8 cellular contexts compared by ENCODE assay signal in the genomic region with DNA sequence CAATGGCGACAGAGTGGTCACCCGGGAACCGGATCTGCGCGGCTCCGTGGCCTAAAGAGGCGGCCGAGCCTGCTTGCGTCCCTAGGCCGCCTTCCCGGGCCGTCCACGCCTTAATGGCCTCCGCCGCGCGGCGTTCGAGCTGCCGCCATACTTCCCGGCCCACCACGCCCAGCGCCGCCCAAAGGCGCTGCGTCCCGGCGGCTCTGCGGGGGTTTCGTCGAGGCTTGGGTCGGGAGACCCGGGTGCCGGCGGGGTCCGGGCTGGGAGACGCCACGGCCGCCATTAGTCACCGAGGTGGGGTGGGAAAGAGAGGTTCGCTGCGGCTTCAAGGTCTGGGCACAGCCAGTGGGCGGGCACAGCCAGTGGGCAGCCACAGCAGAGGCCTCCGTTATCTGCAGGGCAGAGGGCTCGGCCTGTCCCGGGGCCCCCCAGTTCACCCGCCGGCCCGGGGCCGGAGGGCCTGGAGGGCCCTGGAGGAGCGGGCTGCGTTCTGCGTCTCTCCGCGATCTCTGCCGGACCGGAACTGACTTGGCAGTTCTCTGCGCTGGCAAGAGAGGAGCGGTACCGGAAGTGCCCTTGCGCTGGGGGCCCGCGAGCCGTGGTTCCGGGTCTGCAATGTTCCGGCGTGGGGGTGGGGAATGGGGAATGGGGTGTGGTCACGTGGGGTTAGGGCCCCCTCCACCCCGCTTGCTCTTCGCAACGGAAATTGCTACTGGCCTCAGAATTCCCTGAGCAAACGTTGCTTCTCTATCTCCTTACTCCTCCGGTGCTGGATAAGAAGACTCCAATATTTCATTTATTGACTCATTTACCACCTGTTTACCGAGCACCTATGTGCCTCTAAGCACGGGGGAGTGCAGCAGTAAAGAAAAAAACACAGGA.
DNase-seq lines count a peak whose midpoint lies in the region; ATAC-seq and TF ChIP-seq lines count a peak whose summit lies in the region.

No MANE protein-coding gene starts in this region.

- ATAC-seq in GM18502 (IDR thresholded peaks at IDR 0.05; ENCODE audit: poor library complexity, unreplicated experiment) (peak; percentile 84), HG02943 (IDR thresholded peaks at IDR 0.05; ENCODE audit: low read depth, unreplicated experiment) (peak; percentile 84)

- no peak for TF ChIP-seq CTCF in astrocyte of the cerebellum (IDR thresholded peaks at IDR 0.05; ENCODE audit: low read depth, low read length, missing control alignments)

- peak overlapping the region; percentile 84 for H3K4me3 ChIP-seq in astrocyte of the cerebellum (ENCODE audit: low read depth, low read length)

- DNase-seq in NCI-H1930 (lab: John Stamatoyannopoulos, UW) (peak; percentile 83 to 90), T-helper 9 cell (peak; percentile 76), astrocyte of the cerebellum (ENCODE audit: low read depth) (peak; percentile 54), hypothalamus (lab: John Stamatoyannopoulos, UW) (peak; percentile 40 to 93 (median 84)), retina (peak; percentile 93), cortex of kidney (lab: John Stamatoyannopoulos, UW) (no peak)

- in situ Hi-C loops in astrocyte of the cerebellum (cut with HindIII; ENCODE audit: low sequenced_read_pairs), result no loop called here
